Comparison of ENCODE assay signal across 8 cellular contexts in genomic region chr12:116336542-116337065, GRCh38. TPM values are rescaled to one million over a fixed set of nuclear protein-coding genes. Genes with fewer than 3 reads are reported as not detected.
DNase-seq lines count a peak whose midpoint lies in the region; ATAC-seq and TF ChIP-seq lines count a peak whose summit lies in the region.

No MANE protein-coding gene starts in this region.

- H3K27me3 ChIP-seq in left lung, result no peaks in the 10 kb centered on the region
- H3K27me3 ChIP-seq in breast epithelium, result no peaks in the 10 kb centered on the region

- TF ChIP-seq POLR2A in breast epithelium (IDR thresholded peaks at IDR 0.05), result no peak

- H3K4me3 ChIP-seq in left lung, result no peak overlapping the region
- H3K4me3 ChIP-seq in breast epithelium, result no peak overlapping the region

- no peak overlapping the region for H3K27ac ChIP-seq in left lung
- no peak overlapping the region for H3K27ac ChIP-seq in breast epithelium

- H3K4me1 ChIP-seq in left lung, result peaks cover 0 to 12% of the 10 kb centered on the region in 2 donors
- no peaks in the 10 kb centered on the region for H3K4me1 ChIP-seq in breast epithelium

- H3K9me3 ChIP-seq in left lung (no peaks in the 10 kb centered on the region), breast epithelium (no peaks in the 10 kb centered on the region)

- intact Hi-C loops in left lung (cut with DNase I) (no loop called here), breast epithelium (cut with DNase I; ENCODE audit: low total_unique reads) (no loop called here)

- H3K36me3 ChIP-seq in left lung, result no peaks in the 10 kb centered on the region
- H3K36me3 ChIP-seq in breast epithelium, result no peaks in the 10 kb centered on the region

- ATAC-seq in GM18517 (IDR thresholded peaks at IDR 0.05; ENCODE audit: unreplicated experiment) (peak; percentile 88), GM21825 (IDR thresholded peaks at IDR 0.05; ENCODE audit: unreplicated experiment) (peak; percentile 72), left lung (peak; percentile 14)

- DNase-seq in NAMALWA (ENCODE audit: low spot score) (peak; percentile 67), left lung (peak in 1 of 2 donors; percentile 55), inferior parietal cortex (ENCODE audit: extremely low spot score) (no peak), NCI-H345 (lab: John Stamatoyannopoulos, UW) (no peak), breast epithelium (ENCODE audit: low spot score in 2 of 2) (no peak)
- DNase-seq in stimulated activated CD4-positive, alpha-beta T cell treated with anti-CD3 and anti-CD28 coated beads, Interleukin-15, amount 100 ng/mL, for 24 hours, result no peak

- TF ChIP-seq CTCF in left lung (IDR thresholded peaks at IDR 0.05) (no peak), breast epithelium (IDR thresholded peaks at IDR 0.05) (no peak)

RNA-seq across cellular contexts. Expression of gene MED13L, which starts 59.1 kb away (rescaled TPM):
- 100 to 1,000 TPM in 1 of 2 donors, 10 to 100 TPM in 1; 98.6 to 123 TPM for total RNA-seq in left lung
- total RNA-seq in breast epithelium, result 100 to 1,000 TPM; 248 to 387 (median 279) TPM

Comparison
In these comparisons a context has a peak if more than half of its experiments do, and no peak if none do; other contexts are left out.
1. ATAC-seq: peak in every context shown above with its lines; median percentile 88 in GM18517; 72 in GM21825; 14 in left lung.